In genomic region chr6:5302995-5303622, GRCh38 we compare ENCODE assay signal across 8 cellular contexts.
DNase-seq lines count a peak whose midpoint lies in the region; ATAC-seq and TF ChIP-seq lines count a peak whose summit lies in the region.

No MANE protein-coding gene starts in this region.

- no peaks in the 10 kb centered on the region for H3K9me3 Mint-ChIP-seq in memory B cell
- H3K9me3 Mint-ChIP-seq in stimulated activated naive CD8-positive, alpha-beta T cell treated with anti-CD3 and anti-CD28 coated beads, Interleukin-15, amount 100 ng/mL, for 72 hours = no peaks in the 10 kb centered on the region

- peak; percentile 85 for DNase-seq in DMS 273 (lab: John Stamatoyannopoulos, UW; ENCODE audit: unreplicated experiment)
- peak; percentile 51 for DNase-seq in central memory CD4-positive, alpha-beta T cell
- DNase-seq in memory B cell (ENCODE audit: low spot score in 2 of 2) = peak; percentile 58 to 61
- peak; percentile 32 to 48 for DNase-seq in stimulated activated naive CD8-positive, alpha-beta T cell treated with anti-CD3 and anti-CD28 coated beads, Interleukin-15, amount 100 ng/mL, for 72 hours
- no peak for DNase-seq in amniotic stem cell (lab: John Stamatoyannopoulos, UW)

- no peaks in the 10 kb centered on the region for H3K36me3 Mint-ChIP-seq in memory B cell

- ATAC-seq in GM19467 (IDR thresholded peaks at IDR 0.05; ENCODE audit: unreplicated experiment) (peak; percentile 60), HG03565 (IDR thresholded peaks at IDR 0.05; ENCODE audit: unreplicated experiment) (peak; percentile 55), memory B cell (ENCODE audit: low read depth) (peak; percentile 89)
- peak; percentile 68 for ATAC-seq in stimulated activated naive CD8-positive, alpha-beta T cell treated with anti-CD3 and anti-CD28 coated beads, Interleukin-15, amount 100 ng/mL, for 72 hours

- peak overlapping the region; percentile 14 for H3K27ac Mint-ChIP-seq in memory B cell
- no peak overlapping the region for H3K27ac Mint-ChIP-seq in stimulated activated naive CD8-positive, alpha-beta T cell treated with anti-CD3 and anti-CD28 coated beads, Interleukin-15, amount 100 ng/mL, for 72 hours

- TF ChIP-seq CTCF in VCaP (conservative IDR thresholded peaks at IDR 0.05) = peak; percentile 80

- 0 out of 2 replicates have a peak overlapping the region, but pooled peaks have one; percentile 13 for H3K27ac ChIP-seq in VCaP

- H3K4me3 Mint-ChIP-seq in memory B cell = peak overlapping the region; percentile 75
- peak overlapping the region; percentile 45 to 52 for H3K4me3 Mint-ChIP-seq in stimulated activated naive CD8-positive, alpha-beta T cell treated with anti-CD3 and anti-CD28 coated beads, Interleukin-15, amount 100 ng/mL, for 72 hours

- no peaks in the 10 kb centered on the region for H3K27me3 Mint-ChIP-seq in memory B cell
- no peaks in the 10 kb centered on the region for H3K27me3 Mint-ChIP-seq in stimulated activated naive CD8-positive, alpha-beta T cell treated with anti-CD3 and anti-CD28 coated beads, Interleukin-15, amount 100 ng/mL, for 72 hours

- peaks cover 27% of the 10 kb centered on the region for H3K4me1 Mint-ChIP-seq in memory B cell
- peaks cover 47% of the 10 kb centered on the region for H3K4me1 Mint-ChIP-seq in stimulated activated naive CD8-positive, alpha-beta T cell treated with anti-CD3 and anti-CD28 coated beads, Interleukin-15, amount 100 ng/mL, for 72 hours
